27 cellular contexts compared by ENCODE assay signal in genomic region chr15:96041982-96042733, GRCh38.
"Had no signal": no experiment of that assay in that cellular context is flagged by ENCODE, and none has a peak within 500 bp of the region (broad histone marks: within the 10 kb centered on the region; RNA-seq: fewer than 3 reads in every experiment).

No MANE protein-coding gene starts in this region.

- H3K27ac ChIP-seq: adrenal gland, body of pancreas, breast epithelium, SJCRH30, SK-N-MC had no signal

- H3K36me3 Mint-ChIP-seq: activated CD4-positive, alpha-beta memory T cell treated with anti-CD3 and anti-CD28 coated beads for 36 hours; WTC11 had no signal

- H3K4me3 ChIP-seq: adrenal gland, body of pancreas, breast epithelium, SJCRH30, SK-N-MC had no signal

- FAIRE-seq: astrocyte had no signal

- H3K4me1 ChIP-seq: adrenal gland, body of pancreas had no signal

- H3K27me3 ChIP-seq: body of pancreas, breast epithelium, SJCRH30 had no signal

- H3K9me3 ChIP-seq: adrenal gland, body of pancreas, breast epithelium, SJCRH30 had no signal

- ATAC-seq: activated CD4-positive, CD25-positive, alpha-beta regulatory T cell treated with anti-CD3 and anti-CD28 coated beads, Interleukin-2, amount 50 U/mL, for 24 hours; activated naive CD4-positive, alpha-beta T cell treated with anti-CD3 and anti-CD28 coated beads, Interleukin-2, amount 50 U/mL, for 72 hours; activated T-cell treated with anti-CD3 and anti-CD28 coated beads, Interleukin-2, amount 50 U/mL, for 4 hours; body of pancreas; WTC11 had no signal

- H3K9me3 Mint-ChIP-seq: activated CD4-positive, alpha-beta memory T cell treated with anti-CD3 and anti-CD28 coated beads for 36 hours; activated naive CD4-positive, alpha-beta T cell treated with anti-CD3 and anti-CD28 coated beads for 36 hours; activated T-cell treated with anti-CD3 and anti-CD28 coated beads, Interleukin-2, amount 50 U/mL, for 4 hours; activated T-helper 1 cell treated with anti-CD3 and anti-CD28 coated beads, Interleukin-12 subunit alpha, Interleukin-12 subunit beta, Interleukin-2, Interleukin-4 antibody, amounts not matched to agents 30 ng/mL and 10 ng/mL and 1 ng/mL, durations not matched to agents 14 hours and 24 hours and 36 hours; WTC11 had no signal

- DNase-seq: activated CD4-positive, alpha-beta memory T cell treated with anti-CD3 and anti-CD28 coated beads for 36 hours; activated CD4-positive, alpha-beta T cell treated with anti-CD3 and anti-CD28 coated beads for 4 hours; activated CD4-positive, alpha-beta T cell treated with anti-CD3 and anti-CD28 coated beads, Interleukin-2, amount 50 U/mL, for 1 hour; activated CD8-positive, alpha-beta memory T cell treated with anti-CD3 and anti-CD28 coated beads, Interleukin-2, amount 50 U/mL, for 4 hours; activated gamma-delta T cell treated with Interleukin-2 at 50 U/mL for 16 hours; activated naive CD4-positive, alpha-beta T cell treated with anti-CD3 and anti-CD28 coated beads for 36 hours; activated T-cell treated with anti-CD3 and anti-CD28 coated beads for 4 hours; activated T-cell treated with anti-CD3 and anti-CD28 coated beads, Interleukin-2, amount 50 U/mL, for 4 hours; adrenal gland; body of pancreas; NCI-H1048; NCI-H1105 treated with DMSO at 0.1 percent for 48 hours; NCI-H1436; NCI-H1694; NCI-H2029; NCI-H510A; NCI-H526; NCI-H748 treated with DMSO at 0.1 percent for 48 hours; SHP77; SJCRH30 had no signal

- H3K36me3 ChIP-seq: adrenal gland, breast epithelium, SJCRH30 had no signal

- H3K4me3 Mint-ChIP-seq: activated CD4-positive, alpha-beta memory T cell treated with anti-CD3 and anti-CD28 coated beads for 36 hours; activated naive CD4-positive, alpha-beta T cell treated with anti-CD3 and anti-CD28 coated beads for 36 hours; activated T-cell treated with anti-CD3 and anti-CD28 coated beads, Interleukin-2, amount 50 U/mL, for 4 hours; activated T-helper 1 cell treated with anti-CD3 and anti-CD28 coated beads, Interleukin-12 subunit alpha, Interleukin-12 subunit beta, Interleukin-2, Interleukin-4 antibody, amounts not matched to agents 30 ng/mL and 10 ng/mL and 1 ng/mL, durations not matched to agents 14 hours and 24 hours and 36 hours; WTC11 had no signal

- H3K27ac Mint-ChIP-seq: activated CD4-positive, alpha-beta memory T cell treated with anti-CD3 and anti-CD28 coated beads for 36 hours; activated naive CD4-positive, alpha-beta T cell treated with anti-CD3 and anti-CD28 coated beads for 36 hours; activated naive CD4-positive, alpha-beta T cell treated with anti-CD3 and anti-CD28 coated beads, Interleukin-2, amount 50 U/mL, for 72 hours; activated T-helper 1 cell treated with anti-CD3 and anti-CD28 coated beads, Interleukin-12 subunit alpha, Interleukin-12 subunit beta, Interleukin-2, Interleukin-4 antibody, amounts not matched to agents 30 ng/mL and 10 ng/mL and 1 ng/mL, durations not matched to agents 14 hours and 24 hours and 36 hours; WTC11 had no signal
